8 cellular contexts compared by ENCODE assay signal in the genomic region with DNA sequence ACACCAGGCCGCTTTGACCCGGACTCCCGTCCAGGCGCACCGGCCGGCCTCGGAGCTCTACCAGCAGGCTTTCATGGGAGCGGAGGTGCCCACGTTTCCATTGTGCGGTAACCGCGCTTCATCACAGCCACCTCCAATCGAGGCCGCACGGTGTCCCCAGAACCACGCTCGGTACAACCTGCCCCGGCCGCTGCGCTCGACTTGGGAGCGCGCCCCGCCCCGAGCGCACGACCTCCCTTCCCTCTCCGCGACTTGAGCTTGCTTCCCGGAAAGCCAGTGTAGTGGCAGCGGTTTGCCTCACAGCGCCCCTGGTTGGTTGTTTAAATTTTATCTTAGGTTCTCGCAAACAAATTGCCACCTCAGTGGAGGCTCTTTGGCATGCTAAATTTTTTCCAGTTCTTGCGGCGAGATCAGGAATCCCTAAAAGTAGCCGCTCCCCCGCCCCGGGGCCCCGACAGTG. TPM values are rescaled to one million over a fixed set of nuclear protein-coding genes. Genes with fewer than 3 reads are reported as not detected.
DNase-seq lines count a peak whose midpoint lies in the region; ATAC-seq, FAIRE-seq and TF ChIP-seq lines count a peak whose summit lies in the region.

No MANE protein-coding gene starts in this region.

- in situ Hi-C loops in astrocyte of the spinal cord (cut with HindIII; ENCODE audit: low sequenced_read_pairs), result no loop called here

- peak; percentile 89 for DNase-seq in AG20443 (ENCODE audit: low spot score)
- DNase-seq in GM18507 (ENCODE audit: extremely low spot score, insufficient read length, low read depth), result peak; percentile 44
- DNase-seq in NOMO-1 treated with DMSO at 0.1 percent for 48 hours (lab: John Stamatoyannopoulos, UW; ENCODE audit: unreplicated experiment), result peak; percentile 92
- peak; percentile 90 for DNase-seq in astrocyte of the spinal cord (ENCODE audit: low read depth, low spot score)
- peak; percentile 82 for DNase-seq in iPS-NIHi11 (ENCODE audit: low spot score)
- peak; percentile 32 for DNase-seq in small intestine
- no peak for DNase-seq in NCI-H2196 treated with DMSO at 0.1 percent for 48 hours (lab: John Stamatoyannopoulos, UW; ENCODE audit: unreplicated experiment)

- peak; percentile 45 for ATAC-seq in HG03159 (IDR thresholded peaks at IDR 0.05; ENCODE audit: unreplicated experiment)

- no peaks in the 10 kb centered on the region for H3K36me3 ChIP-seq in small intestine (ENCODE audit: control insufficient read depth in 2 of 2, insufficient read depth in 2 of 2, low read length in 2 of 2)

- peak; percentile 69 for FAIRE-seq in GM18507 (lab: Jason Lieb, UNC)
- FAIRE-seq in small intestine (lab: Jason Lieb, UNC), result no peak

- peaks cover 20 to 28% of the 10 kb centered on the region in 2 donors for H3K27me3 ChIP-seq in small intestine (ENCODE audit: control insufficient read depth in 2 of 2, insufficient read depth in 2 of 2, low read length in 2 of 2)

- TF ChIP-seq CTCF in astrocyte of the spinal cord (IDR thresholded peaks at IDR 0.05; ENCODE audit: low read depth, low read length), result peak; percentile 30

- H3K4me3 ChIP-seq in astrocyte of the spinal cord (ENCODE audit: low read depth, low read length) (peak overlapping the region; percentile 63), small intestine (ENCODE audit: low read depth in 1 of 2, low read length in 2 of 2) (peak overlapping the region; percentile 4 to 57)

- H3K9me3 ChIP-seq in small intestine (ENCODE audit: control insufficient read depth, low read depth), result no peaks in the 10 kb centered on the region

- H3K4me1 ChIP-seq in small intestine (ENCODE audit: control insufficient read depth in 2 of 2, insufficient read depth in 1 of 2, low read depth in 1 of 2, low read length in 1 of 2), result peaks cover 0 to 3% of the 10 kb centered on the region in 2 donors

- H3K27ac ChIP-seq in small intestine (ENCODE audit: low read depth in 1 of 2, low read length in 1 of 2), result peak overlapping the region in 1 of 2 donors; percentile 70

- WGBS in small intestine, 3 donors, result 0 to 1% (median 1%) methylated on average over 33 to 39 of the region's 39 CpGs

RNA-seq across cellular contexts. Expression of a gene that starts 0.3 kb away (rescaled TPM):
- 10 to 100 TPM in 1 of 3 donors, 1 to 10 TPM in 1, under 1 TPM in 1; 0.67 to 15.1 (median 1.9) TPM for polyA plus RNA-seq in small intestine
